Comparison of ENCODE assay signal across 14 cellular contexts in genomic region chr1:186896211-186896610, GRCh38.
DNase-seq lines count a peak whose midpoint lies in the region; ATAC-seq and TF ChIP-seq lines count a peak whose summit lies in the region.
"Had no signal": no experiment of that assay in that cellular context is flagged by ENCODE, and none has a peak within 500 bp of the region (broad histone marks: within the 10 kb centered on the region; RNA-seq: fewer than 3 reads in every experiment).

No MANE protein-coding gene starts in this region.

- intact Hi-C loops in left ventricle myocardium inferior (cut with micrococcal nuclease) (no loop called here), stomach (cut with DNase I; ENCODE audit: low total_unique reads) (no loop called here)
- intact Hi-C loops in activated CD4-positive, alpha-beta T cell treated with anti-CD3 and anti-CD28 coated beads for 36 hours (cut with DNase I, micrococcal nuclease): no loop called here

- DNase-seq in OCI-M1 (lab: John Stamatoyannopoulos, UW) (peak; percentile 88), cardiac fibroblast (ENCODE audit: low read depth in 2 of 2) (peak; percentile 59 to 72), left ventricle myocardium inferior (no peak), stomach (no peak), tibial nerve (ENCODE audit: low spot score in 2 of 2) (no peak), immature natural killer cell (no peak), NK-92 (lab: John Stamatoyannopoulos, UW; ENCODE audit: unreplicated experiment) (no peak)
- DNase-seq in activated CD4-positive, alpha-beta T cell treated with anti-CD3 and anti-CD28 coated beads for 36 hours: no peak
- DNase-seq: activated CD8-positive, alpha-beta T cell treated with anti-CD3 and anti-CD28 coated beads for 36 hours; kidney glomerular epithelial cell; NCI-H187 treated with DMSO at 0.1 percent for 48 hours; NCI-H524; occipital lobe had no signal

- TF ChIP-seq EP300 in stomach (IDR thresholded peaks at IDR 0.05) (no peak), tibial nerve (IDR thresholded peaks at IDR 0.05) (no peak)

- H3K27me3 ChIP-seq in left ventricle myocardium inferior (ENCODE audit: low read depth): no peaks in the 10 kb centered on the region
- no peaks in the 10 kb centered on the region for H3K27me3 ChIP-seq in stomach
- no peaks in the 10 kb centered on the region for H3K27me3 ChIP-seq in tibial nerve
- H3K27me3 ChIP-seq: BLaER1 had no signal

- H3K4me1 Mint-ChIP-seq in activated CD4-positive, alpha-beta T cell treated with anti-CD3 and anti-CD28 coated beads for 36 hours: peaks cover 13% of the 10 kb centered on the region
- no peaks in the 10 kb centered on the region for H3K4me1 Mint-ChIP-seq in immature natural killer cell

- H3K36me3 Mint-ChIP-seq in activated CD4-positive, alpha-beta T cell treated with anti-CD3 and anti-CD28 coated beads for 36 hours (ENCODE audit: low read depth): no peaks in the 10 kb centered on the region
- H3K36me3 Mint-ChIP-seq in immature natural killer cell: no peaks in the 10 kb centered on the region

- no peak for TF ChIP-seq CTCF in cardiac fibroblast (IDR thresholded peaks at IDR 0.05; ENCODE audit: low read depth, low read length)
- no peak for TF ChIP-seq CTCF in left ventricle myocardium inferior (IDR thresholded peaks at IDR 0.05; ENCODE audit: borderline replicate concordance)
- TF ChIP-seq CTCF in stomach (IDR thresholded peaks at IDR 0.05): no peak
- TF ChIP-seq CTCF in tibial nerve (IDR thresholded peaks at IDR 0.05): no peak

- TF ChIP-seq POLR2A in stomach (IDR thresholded peaks at IDR 0.05) (no peak), tibial nerve (IDR thresholded peaks at IDR 0.05) (no peak)

- WGBS in stomach, 5 donors: 78 to 91% (median 85%) methylated on average over 1 of the region's 1 CpG
- 93 to 95% methylated on average over 1 of the region's 1 CpG for WGBS in tibial nerve, 2 donors

- H3K4me3 ChIP-seq in cardiac fibroblast (replicated peaks in 1 of 2; ENCODE audit: low read depth in 2 of 2, low read length in 2 of 2) (no peak overlapping the region), left ventricle myocardium inferior (no peak overlapping the region), stomach (no peak overlapping the region), tibial nerve (no peak overlapping the region)
- H3K4me3 ChIP-seq: BLaER1 had no signal

- H3K9me3 Mint-ChIP-seq in activated CD4-positive, alpha-beta T cell treated with anti-CD3 and anti-CD28 coated beads for 36 hours (ENCODE audit: low read depth): no peaks in the 10 kb centered on the region
- peaks cover 0 to 14% (median 7%) of the 10 kb centered on the region in 6 donors for H3K9me3 Mint-ChIP-seq in immature natural killer cell
- H3K9me3 Mint-ChIP-seq: activated CD8-positive, alpha-beta T cell treated with anti-CD3 and anti-CD28 coated beads for 36 hours had no signal

- POLR2A ChIA-PET in activated CD4-positive, alpha-beta T cell treated with anti-CD3 and anti-CD28 coated beads for 36 hours (lab: Charles Lee): no interaction called here

- peaks cover 9% of the 10 kb centered on the region for H3K4me1 ChIP-seq in left ventricle myocardium inferior
- peaks cover 0 to 10% (median 4%) of the 10 kb centered on the region in 4 donors for H3K4me1 ChIP-seq in stomach
- H3K4me1 ChIP-seq in tibial nerve: peaks cover 0 to 36% (median 2%) of the 10 kb centered on the region in 4 donors
- H3K4me1 ChIP-seq: BLaER1 had no signal

- H3K36me3 ChIP-seq in left ventricle myocardium inferior (no peaks in the 10 kb centered on the region), stomach (no peaks in the 10 kb centered on the region), tibial nerve (no peaks in the 10 kb centered on the region)
- H3K36me3 ChIP-seq: BLaER1 had no signal

- CTCF ChIA-PET in activated CD4-positive, alpha-beta T cell treated with anti-CD3 and anti-CD28 coated beads for 36 hours (lab: Charles Lee): no interaction called here

- H3K27ac Mint-ChIP-seq in activated CD4-positive, alpha-beta T cell treated with anti-CD3 and anti-CD28 coated beads for 36 hours: no peak overlapping the region
- H3K27ac Mint-ChIP-seq in immature natural killer cell: no peak overlapping the region
- H3K27ac Mint-ChIP-seq: activated CD8-positive, alpha-beta T cell treated with anti-CD3 and anti-CD28 coated beads for 36 hours had no signal

- no peaks in the 10 kb centered on the region for H3K9me3 ChIP-seq in left ventricle myocardium inferior (replicated peaks)
- H3K9me3 ChIP-seq in stomach: no peaks in the 10 kb centered on the region
- no peaks in the 10 kb centered on the region for H3K9me3 ChIP-seq in tibial nerve
- H3K9me3 ChIP-seq: BLaER1 had no signal

- H3K4me3 Mint-ChIP-seq in activated CD4-positive, alpha-beta T cell treated with anti-CD3 and anti-CD28 coated beads for 36 hours: no peak overlapping the region
- H3K4me3 Mint-ChIP-seq in immature natural killer cell: no peak overlapping the region
- H3K4me3 Mint-ChIP-seq: activated CD8-positive, alpha-beta T cell treated with anti-CD3 and anti-CD28 coated beads for 36 hours had no signal

- H3K27me3 Mint-ChIP-seq in activated CD4-positive, alpha-beta T cell treated with anti-CD3 and anti-CD28 coated beads for 36 hours: peaks cover 4% of the 10 kb centered on the region
- H3K27me3 Mint-ChIP-seq in immature natural killer cell (ENCODE audit: low read depth in 3 of 3): peaks cover 0 to 3% (median 0%) of the 10 kb centered on the region in 3 donors

- ATAC-seq in activated CD4-positive, alpha-beta T cell treated with anti-CD3 and anti-CD28 coated beads for 36 hours: no peak
- ATAC-seq: activated CD8-positive, alpha-beta T cell treated with anti-CD3 and anti-CD28 coated beads for 36 hours had no signal

- peak overlapping the region; percentile 69 for H3K27ac ChIP-seq in left ventricle myocardium inferior (replicated peaks)
- H3K27ac ChIP-seq in stomach: peak overlapping the region in 3 of 5 donors; percentile 38 to 45 (median 43)
- no peak overlapping the region for H3K27ac ChIP-seq in tibial nerve
- H3K27ac ChIP-seq: BLaER1 had no signal

Comparison
In these comparisons a context has a peak if more than half of its experiments do, and no peak if none do; other contexts are left out.
1. DNase-seq: peak in OCI-M1 (single experiment) and cardiac fibroblast (2 of 2); none in left ventricle myocardium inferior (single experiment), stomach (single experiment), tibial nerve (0 of 2), activated CD4-positive, alpha-beta T cell treated with anti-CD3 and anti-CD28 coated beads for 36 hours (single experiment), immature natural killer cell (0 of 3) and NK-92 (single experiment).
2. H3K27ac ChIP-seq: peak in left ventricle myocardium inferior (single experiment) and stomach (3 of 5); none in tibial nerve (0 of 4).